Comparison of ENCODE assay signal across 1 cellular context in genomic region chr5:77630246-77631165, GRCh38.
TF ChIP-seq lines count a peak whose summit lies in the region.

No MANE protein-coding gene starts in this region.

TF ChIP-seq in HepG2, 621 proteins besides CTCF, POLR2A, EP300 and RAD21 (continued from another document and continues in another):
- TF ChIP-seq ZNF609 (CRISPR knock-in tag; IDR thresholded peaks at IDR 0.05; ENCODE audit: borderline replicate concordance) (no peak), MXD4 (CRISPR knock-in tag; IDR thresholded peaks at IDR 0.05) (no peak), ZNF441 (CRISPR knock-in tag; IDR thresholded peaks at IDR 0.05; ENCODE audit: borderline replicate concordance) (no peak), ZNF766 (CRISPR knock-in tag; IDR thresholded peaks at IDR 0.05; ENCODE audit: borderline replicate concordance) (0 out of 2 replicates have a peak, but pooled peaks have one; percentile 59), ZNF24 (IDR thresholded peaks at IDR 0.05) (no peak), ZNF547 (CRISPR knock-in tag; IDR thresholded peaks at IDR 0.05) (no peak), MYPOP (CRISPR knock-in tag; IDR thresholded peaks at IDR 0.05) (peak; percentile 99), ZNF761 (CRISPR knock-in tag; conservative IDR thresholded peaks at IDR 0.05) (no peak), PRDM10 (CRISPR knock-in tag; IDR thresholded peaks at IDR 0.05; ENCODE audit: low read depth) (no peak), ZNF382 (CRISPR knock-in tag; IDR thresholded peaks at IDR 0.05; ENCODE audit: borderline replicate concordance) (no peak), HBP1 (CRISPR knock-in tag; IDR thresholded peaks at IDR 0.05; ENCODE audit: low read depth) (no peak), BATF2 (CRISPR knock-in tag; IDR thresholded peaks at IDR 0.05) (no peak), ZNF629 (CRISPR knock-in tag; conservative IDR thresholded peaks at IDR 0.05) (no peak), ZNF484 (CRISPR knock-in tag; IDR thresholded peaks at IDR 0.05; ENCODE audit: borderline replicate concordance, low read depth) (no peak), ZNF558 (CRISPR knock-in tag; IDR thresholded peaks at IDR 0.05; ENCODE audit: borderline replicate concordance) (no peak), ZNF34 (CRISPR knock-in tag; IDR thresholded peaks at IDR 0.05; ENCODE audit: borderline replicate concordance) (no peak), DNMT1 (CRISPR knock-in tag; IDR thresholded peaks at IDR 0.05) (no peak), HOMEZ (CRISPR knock-in tag; IDR thresholded peaks at IDR 0.05; ENCODE audit: low read depth) (no peak), NFYC (CRISPR knock-in tag; IDR thresholded peaks at IDR 0.05) (no peak), CENPT (CRISPR knock-in tag; IDR thresholded peaks at IDR 0.05; ENCODE audit: low read depth) (no peak), ZFY (CRISPR knock-in tag; IDR thresholded peaks at IDR 0.05) (peak; percentile 62), ZNF816 (CRISPR knock-in tag; IDR thresholded peaks at IDR 0.05; ENCODE audit: borderline replicate concordance) (no peak), ZSCAN22 (CRISPR knock-in tag; IDR thresholded peaks at IDR 0.05) (no peak), SATB2 (CRISPR knock-in tag; IDR thresholded peaks at IDR 0.05) (no peak), HOXA5 (CRISPR knock-in tag; IDR thresholded peaks at IDR 0.05) (no peak)
- TF ChIP-seq, protein P1, sequence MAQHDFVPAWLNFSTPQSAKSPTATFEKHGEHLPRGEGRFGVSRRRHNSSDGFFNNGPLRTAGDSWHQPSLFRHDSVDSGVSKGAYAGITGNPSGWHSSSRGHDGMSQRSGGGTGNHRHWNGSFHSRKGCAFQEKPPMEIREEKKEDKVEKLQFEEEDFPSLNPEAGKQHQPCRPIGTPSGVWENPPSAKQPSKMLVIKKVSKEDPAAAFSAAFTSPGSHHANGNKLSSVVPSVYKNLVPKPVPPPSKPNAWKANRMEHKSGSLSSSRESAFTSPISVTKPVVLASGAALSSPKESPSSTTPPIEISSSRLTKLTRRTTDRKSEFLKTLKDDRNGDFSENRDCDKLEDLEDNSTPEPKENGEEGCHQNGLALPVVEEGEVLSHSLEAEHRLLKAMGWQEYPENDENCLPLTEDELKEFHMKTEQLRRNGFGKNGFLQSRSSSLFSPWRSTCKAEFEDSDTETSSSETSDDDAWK (CRISPR knock-in tag; IDR thresholded peaks at IDR 0.05) = no peak
- TF ChIP-seq, protein P2, sequence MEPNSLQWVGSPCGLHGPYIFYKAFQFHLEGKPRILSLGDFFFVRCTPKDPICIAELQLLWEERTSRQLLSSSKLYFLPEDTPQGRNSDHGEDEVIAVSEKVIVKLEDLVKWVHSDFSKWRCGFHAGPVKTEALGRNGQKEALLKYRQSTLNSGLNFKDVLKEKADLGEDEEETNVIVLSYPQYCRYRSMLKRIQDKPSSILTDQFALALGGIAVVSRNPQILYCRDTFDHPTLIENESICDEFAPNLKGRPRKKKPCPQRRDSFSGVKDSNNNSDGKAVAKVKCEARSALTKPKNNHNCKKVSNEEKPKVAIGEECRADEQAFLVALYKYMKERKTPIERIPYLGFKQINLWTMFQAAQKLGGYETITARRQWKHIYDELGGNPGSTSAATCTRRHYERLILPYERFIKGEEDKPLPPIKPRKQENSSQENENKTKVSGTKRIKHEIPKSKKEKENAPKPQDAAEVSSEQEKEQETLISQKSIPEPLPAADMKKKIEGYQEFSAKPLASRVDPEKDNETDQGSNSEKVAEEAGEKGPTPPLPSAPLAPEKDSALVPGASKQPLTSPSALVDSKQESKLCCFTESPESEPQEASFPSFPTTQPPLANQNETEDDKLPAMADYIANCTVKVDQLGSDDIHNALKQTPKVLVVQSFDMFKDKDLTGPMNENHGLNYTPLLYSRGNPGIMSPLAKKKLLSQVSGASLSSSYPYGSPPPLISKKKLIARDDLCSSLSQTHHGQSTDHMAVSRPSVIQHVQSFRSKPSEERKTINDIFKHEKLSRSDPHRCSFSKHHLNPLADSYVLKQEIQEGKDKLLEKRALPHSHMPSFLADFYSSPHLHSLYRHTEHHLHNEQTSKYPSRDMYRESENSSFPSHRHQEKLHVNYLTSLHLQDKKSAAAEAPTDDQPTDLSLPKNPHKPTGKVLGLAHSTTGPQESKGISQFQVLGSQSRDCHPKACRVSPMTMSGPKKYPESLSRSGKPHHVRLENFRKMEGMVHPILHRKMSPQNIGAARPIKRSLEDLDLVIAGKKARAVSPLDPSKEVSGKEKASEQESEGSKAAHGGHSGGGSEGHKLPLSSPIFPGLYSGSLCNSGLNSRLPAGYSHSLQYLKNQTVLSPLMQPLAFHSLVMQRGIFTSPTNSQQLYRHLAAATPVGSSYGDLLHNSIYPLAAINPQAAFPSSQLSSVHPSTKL (CRISPR knock-in tag; IDR thresholded peaks at IDR 0.05) = no peak
- TF ChIP-seq, protein P3, sequence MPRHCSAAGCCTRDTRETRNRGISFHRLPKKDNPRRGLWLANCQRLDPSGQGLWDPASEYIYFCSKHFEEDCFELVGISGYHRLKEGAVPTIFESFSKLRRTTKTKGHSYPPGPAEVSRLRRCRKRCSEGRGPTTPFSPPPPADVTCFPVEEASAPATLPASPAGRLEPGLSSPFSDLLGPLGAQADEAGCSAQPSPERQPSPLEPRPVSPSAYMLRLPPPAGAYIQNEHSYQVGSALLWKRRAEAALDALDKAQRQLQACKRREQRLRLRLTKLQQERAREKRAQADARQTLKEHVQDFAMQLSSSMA (CRISPR knock-in tag; IDR thresholded peaks at IDR 0.05) = peak; percentile 48; the same call in 1 of the 2 replicates
- TF ChIP-seq, protein P4, sequence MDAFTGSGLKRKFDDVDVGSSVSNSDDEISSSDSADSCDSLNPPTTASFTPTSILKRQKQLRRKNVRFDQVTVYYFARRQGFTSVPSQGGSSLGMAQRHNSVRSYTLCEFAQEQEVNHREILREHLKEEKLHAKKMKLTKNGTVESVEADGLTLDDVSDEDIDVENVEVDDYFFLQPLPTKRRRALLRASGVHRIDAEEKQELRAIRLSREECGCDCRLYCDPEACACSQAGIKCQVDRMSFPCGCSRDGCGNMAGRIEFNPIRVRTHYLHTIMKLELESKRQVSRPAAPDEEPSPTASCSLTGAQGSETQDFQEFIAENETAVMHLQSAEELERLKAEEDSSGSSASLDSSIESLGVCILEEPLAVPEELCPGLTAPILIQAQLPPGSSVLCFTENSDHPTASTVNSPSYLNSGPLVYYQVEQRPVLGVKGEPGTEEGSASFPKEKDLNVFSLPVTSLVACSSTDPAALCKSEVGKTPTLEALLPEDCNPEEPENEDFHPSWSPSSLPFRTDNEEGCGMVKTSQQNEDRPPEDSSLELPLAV (CRISPR knock-in tag; conservative IDR thresholded peaks at IDR 0.05; ENCODE audit: low read depth) = no peak
- TF ChIP-seq, protein P5, sequence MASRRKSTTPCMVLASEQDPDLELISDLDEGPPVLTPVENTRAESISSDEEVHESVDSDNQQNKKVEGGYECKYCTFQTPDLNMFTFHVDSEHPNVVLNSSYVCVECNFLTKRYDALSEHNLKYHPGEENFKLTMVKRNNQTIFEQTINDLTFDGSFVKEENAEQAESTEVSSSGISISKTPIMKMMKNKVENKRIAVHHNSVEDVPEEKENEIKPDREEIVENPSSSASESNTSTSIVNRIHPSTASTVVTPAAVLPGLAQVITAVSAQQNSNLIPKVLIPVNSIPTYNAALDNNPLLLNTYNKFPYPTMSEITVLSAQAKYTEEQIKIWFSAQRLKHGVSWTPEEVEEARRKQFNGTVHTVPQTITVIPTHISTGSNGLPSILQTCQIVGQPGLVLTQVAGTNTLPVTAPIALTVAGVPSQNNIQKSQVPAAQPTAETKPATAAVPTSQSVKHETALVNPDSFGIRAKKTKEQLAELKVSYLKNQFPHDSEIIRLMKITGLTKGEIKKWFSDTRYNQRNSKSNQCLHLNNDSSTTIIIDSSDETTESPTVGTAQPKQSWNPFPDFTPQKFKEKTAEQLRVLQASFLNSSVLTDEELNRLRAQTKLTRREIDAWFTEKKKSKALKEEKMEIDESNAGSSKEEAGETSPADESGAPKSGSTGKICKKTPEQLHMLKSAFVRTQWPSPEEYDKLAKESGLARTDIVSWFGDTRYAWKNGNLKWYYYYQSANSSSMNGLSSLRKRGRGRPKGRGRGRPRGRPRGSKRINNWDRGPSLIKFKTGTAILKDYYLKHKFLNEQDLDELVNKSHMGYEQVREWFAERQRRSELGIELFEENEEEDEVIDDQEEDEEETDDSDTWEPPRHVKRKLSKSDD (CRISPR knock-in tag; IDR thresholded peaks at IDR 0.05; ENCODE audit: low read depth) = no peak
